In the genomic region with DNA sequence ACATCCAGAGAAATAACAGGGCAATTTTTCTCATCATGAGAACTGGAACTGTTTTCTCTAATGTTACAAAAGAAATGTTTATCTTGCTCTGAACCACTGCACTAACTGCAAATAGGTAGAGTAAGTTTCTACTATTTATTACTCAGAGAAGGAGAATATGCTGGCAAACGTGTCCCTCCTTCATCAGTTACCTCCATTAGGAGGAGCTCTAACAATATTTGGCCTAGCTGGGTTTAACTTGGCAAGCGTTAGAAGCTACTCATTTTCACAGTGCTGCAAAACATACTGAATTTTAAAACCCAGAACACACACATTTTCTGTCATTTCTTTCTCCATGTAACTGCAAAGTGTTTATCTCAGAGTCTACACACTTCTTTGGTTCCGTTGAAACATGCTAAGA, we compare ENCODE assay signal across 13 cellular contexts.
DNase-seq lines count a peak whose midpoint lies in the region; ATAC-seq and TF ChIP-seq lines count a peak whose summit lies in the region.
"Had no signal": no experiment of that assay in that cellular context is flagged by ENCODE, and none has a peak within 500 bp of the region (broad histone marks: within the 10 kb centered on the region; RNA-seq: fewer than 3 reads in every experiment).

No MANE protein-coding gene starts in this region.

- POLR2A ChIA-PET in PC-3 (lab: Charles Lee; ENCODE audit: unreplicated experiment) = no interaction called here
- POLR2A ChIA-PET in T-cell (lab: Charles Lee) = no interaction called here

- H3K27me3 Mint-ChIP-seq in T-cell = no peaks in the 10 kb centered on the region
- H3K27me3 Mint-ChIP-seq: CD4-positive, CD25-positive, alpha-beta regulatory T cell had no signal

- H3K27ac ChIP-seq in PC-3 (ENCODE audit: low read length) = no peak overlapping the region
- H3K27ac ChIP-seq in hepatocyte = no peak overlapping the region
- H3K27ac ChIP-seq in Karpas-422 (ENCODE audit: low read length) = no peak overlapping the region
- H3K27ac ChIP-seq: gastroesophageal sphincter had no signal

- ATAC-seq in PC-3 = peak; percentile 31; the same call in 1 of the 2 replicates
- ATAC-seq in GM19397 (IDR thresholded peaks at IDR 0.05; ENCODE audit: unreplicated experiment) = no peak
- no peak for ATAC-seq in T-cell (replicated peaks in 1 of 4)
- ATAC-seq: gastroesophageal sphincter had no signal

- H3K36me3 Mint-ChIP-seq in T-cell = no peaks in the 10 kb centered on the region
- H3K36me3 Mint-ChIP-seq: CD4-positive, CD25-positive, alpha-beta regulatory T cell had no signal

- no peaks in the 10 kb centered on the region for H3F3A ChIP-seq in PC-3 (ENCODE audit: low read length, unreplicated experiment)

- intact Hi-C loops in PC-3 (cut with micrococcal nuclease) = no loop called here

- H3K36me3 ChIP-seq in BE2C (no peaks in the 10 kb centered on the region), H7 (replicated peaks; ENCODE audit: control insufficient read depth, insufficient read depth, low read length) (no peaks in the 10 kb centered on the region), PC-3 (ENCODE audit: low read depth, low read length) (no peaks in the 10 kb centered on the region), hepatocyte (replicated peaks; ENCODE audit: insufficient read depth, low read depth) (no peaks in the 10 kb centered on the region), Karpas-422 (ENCODE audit: insufficient read depth, low read length) (no peaks in the 10 kb centered on the region)
- H3K36me3 ChIP-seq: gastroesophageal sphincter had no signal

- H4K20me1 ChIP-seq in PC-3 (ENCODE audit: low read length) (no peaks in the 10 kb centered on the region), hepatocyte (ENCODE audit: insufficient read depth, poor library complexity, severe bottlenecking) (no peaks in the 10 kb centered on the region), Karpas-422 (ENCODE audit: insufficient read depth, low read depth, low read length) (no peaks in the 10 kb centered on the region)

- TF ChIP-seq CTCF in BE2C (IDR thresholded peaks at IDR 0.05; ENCODE audit: low read depth, low read length) = peak; percentile 85
- TF ChIP-seq CTCF in PC-3 (conservative IDR thresholded peaks at IDR 0.05; ENCODE audit: low read depth, low read length) = peak; percentile 57
- TF ChIP-seq CTCF in hepatocyte (IDR thresholded peaks at IDR 0.05; ENCODE audit: poor library complexity) = peak; percentile 58

- H3K9me3 Mint-ChIP-seq in T-cell = peaks cover 0 to 4% (median 1%) of the 10 kb centered on the region in 3 donors
- H3K9me3 Mint-ChIP-seq: T-helper 1 cell treated with Interleukin-12 subunit alpha and Interleukin-12 subunit beta and Interleukin-4 antibody, amounts not matched to agents 30 μg/mL and 1 μg/mL, for 36 hours had no signal

- H3K27me3 ChIP-seq in BE2C (no peaks in the 10 kb centered on the region), H7 (ENCODE audit: control insufficient read depth, insufficient read depth, low read length) (no peaks in the 10 kb centered on the region), PC-3 (ENCODE audit: low read length) (no peaks in the 10 kb centered on the region), hepatocyte (no peaks in the 10 kb centered on the region), Karpas-422 (ENCODE audit: low read length) (no peaks in the 10 kb centered on the region)
- H3K27me3 ChIP-seq: gastroesophageal sphincter had no signal

- no peaks in the 10 kb centered on the region for H3K9me2 ChIP-seq in PC-3 (replicated peaks; ENCODE audit: low read length)
- no peaks in the 10 kb centered on the region for H3K9me2 ChIP-seq in hepatocyte (replicated peaks; ENCODE audit: insufficient read depth)
- no peaks in the 10 kb centered on the region for H3K9me2 ChIP-seq in Karpas-422 (replicated peaks; ENCODE audit: insufficient read depth, low read length)

- 12% methylated on average over 3 of the region's 3 CpGs for WGBS in hepatocyte (ENCODE audit: low lambda C conversion rate, missing lambda C conversion rate)

- no peak for DNase-seq in BE2C
- peak; percentile 3 for DNase-seq in H7
- DNase-seq in PC-3 = peak; percentile 51
- peak; percentile 43 for DNase-seq in hepatocyte (ENCODE audit: low spot score)
- no peak for DNase-seq in T-cell
- DNase-seq in Karpas-422 = no peak
- no peak for DNase-seq in activated CD4-positive, alpha-beta T cell treated with anti-CD3 and anti-CD28 coated beads, Interleukin-2, amount 50 U/mL, for 1 hour
- DNase-seq: amniotic stem cell; CD4-positive, CD25-positive, alpha-beta regulatory T cell; stimulated activated naive CD4-positive, alpha-beta T cell had no signal

- H3K4me2 ChIP-seq in PC-3 (ENCODE audit: low read length) = no peak overlapping the region
- H3K4me2 ChIP-seq in hepatocyte = no peak overlapping the region
- H3K4me2 ChIP-seq in Karpas-422 (ENCODE audit: low read depth, low read length, poor library complexity, severe bottlenecking) = no peak overlapping the region

- no peak overlapping the region for H3K27ac Mint-ChIP-seq in T-cell
- H3K27ac Mint-ChIP-seq: CD4-positive, CD25-positive, alpha-beta regulatory T cell; T-helper 1 cell treated with Interleukin-12 subunit alpha and Interleukin-12 subunit beta and Interleukin-4 antibody, amounts not matched to agents 30 μg/mL and 1 μg/mL, for 36 hours had no signal

- H3K9ac ChIP-seq in PC-3 (ENCODE audit: low read length) = no peak overlapping the region
- no peak overlapping the region for H3K9ac ChIP-seq in Karpas-422 (ENCODE audit: low read length)

- no peaks in the 10 kb centered on the region for H3K4me1 Mint-ChIP-seq in T-cell
- H3K4me1 Mint-ChIP-seq: CD4-positive, CD25-positive, alpha-beta regulatory T cell had no signal

- H3K4me3 ChIP-seq in BE2C (ENCODE audit: low read depth, low read length) (no peak overlapping the region), H7 (ENCODE audit: insufficient read depth, low read depth, low read length) (no peak overlapping the region), PC-3 (ENCODE audit: low read length) (no peak overlapping the region), hepatocyte (no peak overlapping the region), Karpas-422 (ENCODE audit: low read length) (no peak overlapping the region)
- H3K4me3 ChIP-seq: gastroesophageal sphincter had no signal

- H3K79me2 ChIP-seq in PC-3 (ENCODE audit: low read length) (no peaks in the 10 kb centered on the region), hepatocyte (no peaks in the 10 kb centered on the region), Karpas-422 (ENCODE audit: low read length) (no peaks in the 10 kb centered on the region)

- H3K4me1 ChIP-seq in BE2C (peaks cover 13% of the 10 kb centered on the region), PC-3 (ENCODE audit: insufficient read depth, low read length) (no peaks in the 10 kb centered on the region), hepatocyte (ENCODE audit: insufficient read depth) (no peaks in the 10 kb centered on the region), Karpas-422 (ENCODE audit: low read length) (no peaks in the 10 kb centered on the region)
- H3K4me1 ChIP-seq: gastroesophageal sphincter had no signal

- no TSS peak for BruUV-seq in PC-3 (replicated peaks; lab: Mats Ljungman, UMichigan)

- H3K9me3 ChIP-seq in BE2C (no peaks in the 10 kb centered on the region), PC-3 (ENCODE audit: low read length) (peaks cover 13% of the 10 kb centered on the region; the same call in 1 of the 2 replicates), hepatocyte (ENCODE audit: low read depth) (no peaks in the 10 kb centered on the region), Karpas-422 (ENCODE audit: low read length) (peaks cover 25% of the 10 kb centered on the region)
- H3K9me3 ChIP-seq: gastroesophageal sphincter had no signal

- H3K4me3 Mint-ChIP-seq in T-cell = no peak overlapping the region
- H3K4me3 Mint-ChIP-seq: CD4-positive, CD25-positive, alpha-beta regulatory T cell; T-helper 1 cell treated with Interleukin-12 subunit alpha and Interleukin-12 subunit beta and Interleukin-4 antibody, amounts not matched to agents 30 μg/mL and 1 μg/mL, for 36 hours had no signal

- H2AFZ ChIP-seq in PC-3 (ENCODE audit: low read length) (no peak overlapping the region), hepatocyte (no peak overlapping the region), Karpas-422 (ENCODE audit: low read length) (no peak overlapping the region)

- CTCF ChIA-PET in PC-3 (lab: Charles Lee) = interaction anchor here (0.6 kb wide), 1 partner anchor 458 kb away, joined by 12 read pairs; no protein-coding TSS in a partner anchor
- CTCF ChIA-PET in T-cell (lab: Charles Lee) = no interaction called here

Comparison
In these comparisons a context has a peak if more than half of its experiments do, and no peak if none do; other contexts are left out.
1. DNase-seq: peak in H7 (single experiment), PC-3 (single experiment) and hepatocyte (single experiment); none in BE2C (single experiment), T-cell (0 of 34), Karpas-422 (single experiment) and activated CD4-positive, alpha-beta T cell treated with anti-CD3 and anti-CD28 coated beads, Interleukin-2, amount 50 U/mL, for 1 hour (single experiment).
2. Peak in every context shown above with its lines, with median percentiles within 50 percentile points of each other: CTCF ChIP-seq.